Comparison of ENCODE assay signal across 14 cellular contexts in genomic region chr15:38650936-38651327, GRCh38.
DNase-seq lines count a peak whose midpoint lies in the region; ATAC-seq, FAIRE-seq and TF ChIP-seq lines count a peak whose summit lies in the region.
"Had no signal": no experiment of that assay in that cellular context is flagged by ENCODE, and none has a peak within 500 bp of the region (broad histone marks: within the 10 kb centered on the region; RNA-seq: fewer than 3 reads in every experiment).

No MANE protein-coding gene starts in this region.

- H3K4me1 Mint-ChIP-seq in activated T-cell treated with anti-CD3 and anti-CD28 coated beads, Interleukin-2, amount 50 U/mL, for 72 hours (ENCODE audit: low read depth) = peaks cover 87% of the 10 kb centered on the region
- H3K4me1 Mint-ChIP-seq in stimulated activated memory B cell treated with anti-CD40 and anti-IgM and Interleukin-4, amounts not matched to agents 10 μg/mL and 1 μg/mL and 100 μg/mL, for 72 hours = peaks cover 43% of the 10 kb centered on the region

- H4K20me1 ChIP-seq in GM12878 (ENCODE audit: control insufficient read depth, insufficient read depth) = no peaks in the 10 kb centered on the region

- no peak for TF ChIP-seq RAD21 in GM12878 (IDR thresholded peaks at IDR 0.05; ENCODE audit: insufficient read depth, low read depth, low read length)

- H3K4me2 ChIP-seq in GM12878 (ENCODE audit: control insufficient read depth, insufficient read depth) = peak overlapping the region; percentile 53

- BruUV-seq in GM12878 (replicated peaks; lab: Mats Ljungman, UMichigan) = no TSS peak

- H2AFZ ChIP-seq in GM12878 (ENCODE audit: control insufficient read depth, low read depth, low read length) = peak overlapping the region; percentile 55

- WGBS in GM12878 (ENCODE audit: insufficient coverage, insufficient replicate concordance, low lambda C conversion rate, missing lambda C conversion rate) = 0% methylated on average over 1 of the region's 1 CpG

- in situ Hi-C loops in GM12878 (cut with MboI) = no loop called here

- H3K4me1 ChIP-seq in GM12878 (ENCODE audit: control insufficient read depth, insufficient read depth, low read length) = peaks cover 23% of the 10 kb centered on the region
- H3K4me1 ChIP-seq: adrenal gland, prostate gland, SJSA1 had no signal

- no peaks in the 10 kb centered on the region for H3K27me3 ChIP-seq in GM12878 (replicated peaks in 1 of 2; ENCODE audit: control insufficient read depth in 2 of 2, insufficient read depth in 2 of 2, low read length in 1 of 2)

- no peak for ATAC-seq in activated T-cell treated with anti-CD3 and anti-CD28 coated beads, Interleukin-2, amount 50 U/mL, for 72 hours (replicated peaks in 1 of 2)
- ATAC-seq in GM12878 (peak; percentile 66), HG02642 (IDR thresholded peaks at IDR 0.05; ENCODE audit: poor library complexity, unreplicated experiment) (no peak), HG03135 (IDR thresholded peaks at IDR 0.05; ENCODE audit: unreplicated experiment) (no peak)
- ATAC-seq in stimulated activated memory B cell treated with anti-CD40 and anti-IgM and Interleukin-4, amounts not matched to agents 10 μg/mL and 1 μg/mL and 100 μg/mL, for 72 hours = peak; percentile 70
- ATAC-seq: HCT116 had no signal

- H3K27ac ChIP-seq in GM12878 (ENCODE audit: control insufficient read depth, insufficient read depth) = no peak overlapping the region; the same call in 1 of the 2 replicates
- H3K27ac ChIP-seq: adrenal gland, prostate gland, SJSA1 had no signal

- RAD21 ChIA-PET in GM12878 (lab: Charles Lee; ENCODE audit: unreplicated experiment) = interaction anchor here (1.2 to 22.0 kb wide), 10 partner anchors 19 to 211 kb away, joined by 3 to 737 read pairs (median 21); partner anchors contain the start of gene RASGRP1

- H3K9me3 ChIP-seq in GM12878 (replicated peaks; ENCODE audit: control insufficient read depth, insufficient read depth, low read length) = no peaks in the 10 kb centered on the region; the same call in 1 of the 3 replicates
- H3K9me3 ChIP-seq: adrenal gland, prostate gland had no signal

- no peak overlapping the region for H3K9ac ChIP-seq in GM12878 (ENCODE audit: control insufficient read depth, insufficient read depth, low read length)

- TF ChIP-seq CTCF in GM12878 (IDR thresholded peaks at IDR 0.05 in 2 of 3, conservative IDR thresholded peaks at IDR 0.05 in 1 of 3; ENCODE audit: control insufficient read depth in 2 of 3, extremely low read depth in 1 of 3, insufficient read depth in 1 of 3, low read depth in 3 of 3, low read length in 3 of 3) (no peak), GM10266 (IDR thresholded peaks at IDR 0.05; ENCODE audit: control insufficient read depth, insufficient read depth, low read depth, missing control alignments) (no peak)

- H3K9me3 Mint-ChIP-seq in activated T-cell treated with anti-CD3 and anti-CD28 coated beads, Interleukin-2, amount 50 U/mL, for 72 hours = peaks cover 2% of the 10 kb centered on the region in 2 donors
- H3K9me3 Mint-ChIP-seq in stimulated activated memory B cell treated with anti-CD40 and anti-IgM and Interleukin-4, amounts not matched to agents 10 μg/mL and 1 μg/mL and 100 μg/mL, for 72 hours = no peaks in the 10 kb centered on the region

- intact Hi-C loops in GM12878 (cut with micrococcal nuclease; ENCODE audit: unreplicated experiment) = no loop called here

- H3K79me2 ChIP-seq in GM12878 (ENCODE audit: control insufficient read depth, insufficient read depth, low read length) = no peaks in the 10 kb centered on the region

- no peaks in the 10 kb centered on the region for H3K27me3 Mint-ChIP-seq in activated T-cell treated with anti-CD3 and anti-CD28 coated beads, Interleukin-2, amount 50 U/mL, for 72 hours (ENCODE audit: low read depth)
- H3K27me3 Mint-ChIP-seq in stimulated activated memory B cell treated with anti-CD40 and anti-IgM and Interleukin-4, amounts not matched to agents 10 μg/mL and 1 μg/mL and 100 μg/mL, for 72 hours = no peaks in the 10 kb centered on the region

- CTCF ChIA-PET in GM12878 (lab: Yijun Ruan, JAX) = interaction anchor here (1.1 to 9.8 kb wide), 11 partner anchors 11 to 210 kb away, joined by 3 to 188 read pairs (median 55); partner anchors contain the start of gene RASGRP1

- TF ChIP-seq POLR2A in GM12878 (IDR thresholded peaks at IDR 0.05; ENCODE audit: low read depth, low read length) = no peak

- H3K4me3 ChIP-seq in GM12878 = 0 out of 2 replicates have a peak overlapping the region, but pooled peaks have one; percentile 4
- H3K4me3 ChIP-seq: adrenal gland, prostate gland, SJSA1 had no signal

- POLR2A ChIA-PET in GM12878 (lab: Charles Lee) = interaction anchor here (1.1 to 20.1 kb wide), 14 partner anchors 8 to 99 kb away, joined by 3 to 367 read pairs (median 9); partner anchors contain the start of gene RASGRP1

- no peaks in the 10 kb centered on the region for H3K36me3 ChIP-seq in GM12878 (ENCODE audit: control insufficient read depth in 2 of 2, insufficient read depth in 2 of 2, low read length in 1 of 2)
- H3K36me3 ChIP-seq: adrenal gland, prostate gland, SJSA1 had no signal

- DNase-seq in activated T-cell treated with anti-CD3 and anti-CD28 coated beads, Interleukin-2, amount 50 U/mL, for 72 hours = no peak
- DNase-seq in activated T-cell treated with anti-CD3 and anti-CD28 coated beads, Interleukin-2, amount 50 U/mL, for 48 hours = no peak
- DNase-seq in NOMO-1 treated with dmso at 0.1 percent for 144 hours (lab: John Stamatoyannopoulos, UW; ENCODE audit: unreplicated experiment) (peak; percentile 44), GM12878 (ENCODE audit: low read depth, low spot score) (no peak), GM10266 (ENCODE audit: extremely low spot score) (no peak)
- DNase-seq: adrenal gland, cortex of kidney, NCI-H510A treated with DMSO at 0.1 percent for 48 hours had no signal

- H3K4me3 Mint-ChIP-seq in activated T-cell treated with anti-CD3 and anti-CD28 coated beads, Interleukin-2, amount 50 U/mL, for 72 hours = peak overlapping the region; percentile 83 to 93
- peak overlapping the region; percentile 22 for H3K4me3 Mint-ChIP-seq in stimulated activated memory B cell treated with anti-CD40 and anti-IgM and Interleukin-4, amounts not matched to agents 10 μg/mL and 1 μg/mL and 100 μg/mL, for 72 hours

- peak overlapping the region; percentile 98 for H3K27ac Mint-ChIP-seq in activated T-cell treated with anti-CD3 and anti-CD28 coated beads, Interleukin-2, amount 50 U/mL, for 72 hours
- H3K27ac Mint-ChIP-seq in stimulated activated memory B cell treated with anti-CD40 and anti-IgM and Interleukin-4, amounts not matched to agents 10 μg/mL and 1 μg/mL and 100 μg/mL, for 72 hours = peak overlapping the region; percentile 64

- TF ChIP-seq EP300 in GM12878 (IDR thresholded peaks at IDR 0.05; ENCODE audit: borderline replicate concordance in 1 of 2, control insufficient read depth in 1 of 2, low read depth in 2 of 2, low read length in 2 of 2) = no peak

- peaks cover 6 to 11% of the 10 kb centered on the region in 2 donors for H3K36me3 Mint-ChIP-seq in activated T-cell treated with anti-CD3 and anti-CD28 coated beads, Interleukin-2, amount 50 U/mL, for 72 hours (ENCODE audit: insufficient read depth in 2 of 2)
- no peaks in the 10 kb centered on the region for H3K36me3 Mint-ChIP-seq in stimulated activated memory B cell treated with anti-CD40 and anti-IgM and Interleukin-4, amounts not matched to agents 10 μg/mL and 1 μg/mL and 100 μg/mL, for 72 hours

- FAIRE-seq in GM12878 (lab: Jason Lieb, UNC) = no peak

- SMC1A ChIA-PET in GM12878 (lab: Charles Lee; ENCODE audit: uncharacterized antibody, unreplicated experiment) = interaction anchor here (1.0 to 47.0 kb wide), 12 partner anchors 11 to 143 kb away, joined by 3 to 1803 read pairs (median 7); partner anchors contain the start of gene RASGRP1

TF ChIP-seq in GM12878, 131 proteins besides CTCF, POLR2A, EP300 and RAD21 (continues in another document):
- TF ChIP-seq JUNB (IDR thresholded peaks at IDR 0.05) (no peak), TAF1 (IDR thresholded peaks at IDR 0.05; ENCODE audit: borderline replicate concordance, low read depth, low read length) (no peak), CREM (IDR thresholded peaks at IDR 0.05; ENCODE audit: low read depth) (peak; percentile 18; the same call in 1 of the 2 replicates), POLR2AphosphoS5 (IDR thresholded peaks at IDR 0.05; ENCODE audit: low read length) (no peak), NR2F1 (conservative IDR thresholded peaks at IDR 0.05) (no peak), USF1 (IDR thresholded peaks at IDR 0.05; ENCODE audit: borderline replicate concordance, extremely low read length, insufficient read depth, low read depth, low read length) (no peak), ATF7 (IDR thresholded peaks at IDR 0.05; ENCODE audit: low read depth) (peak; percentile 94), ZBTB11 (CRISPR knock-in tag; IDR thresholded peaks at IDR 0.05) (no peak), KDM1A (IDR thresholded peaks at IDR 0.05; ENCODE audit: borderline replicate concordance) (no peak)

Comparison
In these comparisons a context has a peak if more than half of its experiments do, and no peak if none do; other contexts are left out.
1. ATAC-seq: peak in GM12878 (single experiment) and stimulated activated memory B cell treated with anti-CD40 and anti-IgM and Interleukin-4, amounts not matched to agents 10 μg/mL and 1 μg/mL and 100 μg/mL, for 72 hours (single experiment); none in activated T-cell treated with anti-CD3 and anti-CD28 coated beads, Interleukin-2, amount 50 U/mL, for 72 hours (0 of 2), HG02642 (single experiment) and HG03135 (single experiment).